Comparison of ENCODE assay signal across 2 cellular contexts in the genomic region with DNA sequence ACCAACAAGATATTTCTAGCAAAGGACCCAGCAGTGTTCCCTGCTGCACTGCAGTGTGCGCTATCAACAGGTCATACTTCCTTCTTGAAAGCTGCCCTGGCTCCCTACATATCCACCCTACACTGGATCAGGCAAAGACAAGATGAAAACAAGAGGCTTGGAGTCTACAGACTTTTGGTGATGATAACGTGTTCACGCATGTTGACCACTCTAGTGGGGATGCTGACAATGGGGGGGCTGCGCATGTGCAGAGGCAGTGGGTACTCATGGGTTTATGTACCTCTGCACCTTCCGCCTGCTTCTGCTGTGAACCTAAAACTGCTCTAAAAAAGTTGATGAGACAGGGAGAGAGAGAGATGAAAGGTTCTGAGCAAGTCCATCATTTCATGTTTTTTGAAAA.
TF ChIP-seq lines count a peak whose summit lies in the region.

No MANE protein-coding gene starts in this region.

TF ChIP-seq in SK-N-SH, 30 proteins besides CTCF, POLR2A, EP300 and RAD21 (continued from another document):
- TF ChIP-seq, protein P1, sequence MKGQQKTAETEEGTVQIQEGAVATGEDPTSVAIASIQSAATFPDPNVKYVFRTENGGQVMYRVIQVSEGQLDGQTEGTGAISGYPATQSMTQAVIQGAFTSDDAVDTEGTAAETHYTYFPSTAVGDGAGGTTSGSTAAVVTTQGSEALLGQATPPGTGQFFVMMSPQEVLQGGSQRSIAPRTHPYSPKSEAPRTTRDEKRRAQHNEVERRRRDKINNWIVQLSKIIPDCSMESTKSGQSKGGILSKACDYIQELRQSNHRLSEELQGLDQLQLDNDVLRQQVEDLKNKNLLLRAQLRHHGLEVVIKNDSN (IDR thresholded peaks at IDR 0.05; ENCODE audit: borderline replicate concordance, low read depth): no peak
- no peak for TF ChIP-seq JUND (IDR thresholded peaks at IDR 0.05)

TF ChIP-seq in SK-N-SH treated with all-trans-retinoic acid at 6 μM for 48 hours, 23 proteins besides CTCF, POLR2A, EP300 and RAD21 (continued from another document):
- TF ChIP-seq, protein P2, sequence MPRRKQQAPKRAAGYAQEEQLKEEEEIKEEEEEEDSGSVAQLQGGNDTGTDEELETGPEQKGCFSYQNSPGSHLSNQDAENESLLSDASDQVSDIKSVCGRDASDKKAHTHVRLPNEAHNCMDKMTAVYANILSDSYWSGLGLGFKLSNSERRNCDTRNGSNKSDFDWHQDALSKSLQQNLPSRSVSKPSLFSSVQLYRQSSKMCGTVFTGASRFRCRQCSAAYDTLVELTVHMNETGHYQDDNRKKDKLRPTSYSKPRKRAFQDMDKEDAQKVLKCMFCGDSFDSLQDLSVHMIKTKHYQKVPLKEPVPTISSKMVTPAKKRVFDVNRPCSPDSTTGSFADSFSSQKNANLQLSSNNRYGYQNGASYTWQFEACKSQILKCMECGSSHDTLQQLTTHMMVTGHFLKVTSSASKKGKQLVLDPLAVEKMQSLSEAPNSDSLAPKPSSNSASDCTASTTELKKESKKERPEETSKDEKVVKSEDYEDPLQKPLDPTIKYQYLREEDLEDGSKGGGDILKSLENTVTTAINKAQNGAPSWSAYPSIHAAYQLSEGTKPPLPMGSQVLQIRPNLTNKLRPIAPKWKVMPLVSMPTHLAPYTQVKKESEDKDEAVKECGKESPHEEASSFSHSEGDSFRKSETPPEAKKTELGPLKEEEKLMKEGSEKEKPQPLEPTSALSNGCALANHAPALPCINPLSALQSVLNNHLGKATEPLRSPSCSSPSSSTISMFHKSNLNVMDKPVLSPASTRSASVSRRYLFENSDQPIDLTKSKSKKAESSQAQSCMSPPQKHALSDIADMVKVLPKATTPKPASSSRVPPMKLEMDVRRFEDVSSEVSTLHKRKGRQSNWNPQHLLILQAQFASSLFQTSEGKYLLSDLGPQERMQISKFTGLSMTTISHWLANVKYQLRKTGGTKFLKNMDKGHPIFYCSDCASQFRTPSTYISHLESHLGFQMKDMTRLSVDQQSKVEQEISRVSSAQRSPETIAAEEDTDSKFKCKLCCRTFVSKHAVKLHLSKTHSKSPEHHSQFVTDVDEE (CRISPR knock-in tag; IDR thresholded peaks at IDR 0.05): no peak
- TF ChIP-seq RARB (CRISPR knock-in tag; IDR thresholded peaks at IDR 0.05) (no peak), TCF4 (CRISPR knock-in tag; IDR thresholded peaks at IDR 0.05; ENCODE audit: borderline replicate concordance) (no peak), ZC3H10 (CRISPR knock-in tag; IDR thresholded peaks at IDR 0.05) (no peak), CSDC2 (CRISPR knock-in tag; IDR thresholded peaks at IDR 0.05) (no peak), GLIS3 (CRISPR knock-in tag; IDR thresholded peaks at IDR 0.05) (no peak), ZFP30 (CRISPR knock-in tag; IDR thresholded peaks at IDR 0.05) (no peak), PPARA (CRISPR knock-in tag; IDR thresholded peaks at IDR 0.05; ENCODE audit: borderline replicate concordance) (no peak), OSR1 (CRISPR knock-in tag; IDR thresholded peaks at IDR 0.05) (no peak), ZNF8 (CRISPR knock-in tag; IDR thresholded peaks at IDR 0.05) (no peak)
- TF ChIP-seq, protein P3, sequence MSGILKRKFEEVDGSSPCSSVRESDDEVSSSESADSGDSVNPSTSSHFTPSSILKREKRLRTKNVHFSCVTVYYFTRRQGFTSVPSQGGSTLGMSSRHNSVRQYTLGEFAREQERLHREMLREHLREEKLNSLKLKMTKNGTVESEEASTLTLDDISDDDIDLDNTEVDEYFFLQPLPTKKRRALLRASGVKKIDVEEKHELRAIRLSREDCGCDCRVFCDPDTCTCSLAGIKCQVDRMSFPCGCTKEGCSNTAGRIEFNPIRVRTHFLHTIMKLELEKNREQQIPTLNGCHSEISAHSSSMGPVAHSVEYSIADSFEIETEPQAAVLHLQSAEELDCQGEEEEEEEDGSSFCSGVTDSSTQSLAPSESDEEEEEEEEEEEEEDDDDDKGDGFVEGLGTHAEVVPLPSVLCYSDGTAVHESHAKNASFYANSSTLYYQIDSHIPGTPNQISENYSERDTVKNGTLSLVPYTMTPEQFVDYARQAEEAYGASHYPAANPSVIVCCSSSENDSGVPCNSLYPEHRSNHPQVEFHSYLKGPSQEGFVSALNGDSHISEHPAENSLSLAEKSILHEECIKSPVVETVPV (CRISPR knock-in tag; IDR thresholded peaks at IDR 0.05): no peak
